In genomic region chr7:121212031-121212430, GRCh38 we compare ENCODE assay signal across 22 cellular contexts.
"Had no signal": no experiment of that assay in that cellular context is flagged by ENCODE, and none has a peak within 500 bp of the region (broad histone marks: within the 10 kb centered on the region; RNA-seq: fewer than 3 reads in every experiment).

No MANE protein-coding gene starts in this region.

- DNase-seq: activated CD4-positive, alpha-beta memory T cell treated with anti-CD3 and anti-CD28 coated beads, Interleukin-2, amount 10 ng/mL, durations not matched to agents 7 days and 5 days; activated CD4-positive, alpha-beta T cell treated with anti-CD3 and anti-CD28 coated beads for 36 hours; activated CD4-positive, alpha-beta T cell treated with anti-CD3 and anti-CD28 coated beads, Interleukin-2, amount 50 U/mL, for 1 hour; activated gamma-delta T cell; activated naive CD4-positive, alpha-beta T cell treated with anti-CD3 and anti-CD28 coated beads, Interleukin-2, amount 10 ng/mL, durations not matched to agents 7 days and 5 days; activated naive CD8-positive, alpha-beta T cell treated with anti-CD3 and anti-CD28 coated beads for 36 hours; activated T-cell treated with anti-CD3 and anti-CD28 coated beads for 4 hours; activated T-cell treated with anti-CD3 and anti-CD28 coated beads, Interleukin-2, amount 50 U/mL, for 48 hours; Kasumi-1; KBM-7; NCI-H1105 treated with DMSO at 0.1 percent for 48 hours; NCI-H1436 treated with DMSO at 0.1 percent for 48 hours; NCI-H1930; NCI-H2171; NCI-H2227 treated with DMSO at 0.1 percent for 48 hours; NCI-H446 treated with DMSO at 0.1 percent for 48 hours; NCI-H524 treated with DMSO at 0.1 percent for 48 hours; NCI-H82; SIG-M5; T-helper 17 cell; T1000; WERI-Rb-1 had no signal

- H3K36me3 ChIP-seq: WERI-Rb-1 had no signal

- H3K27ac ChIP-seq: WERI-Rb-1 had no signal
